8 cellular contexts compared by ENCODE assay signal in genomic region chr3:71925511-71926241, GRCh38.
DNase-seq lines count a peak whose midpoint lies in the region; ATAC-seq and TF ChIP-seq lines count a peak whose summit lies in the region.
"Not testable (repeated sequence)": the region's sequence is repeated elsewhere in the genome, so short reads cannot be mapped to it uniquely, and the experiment has no call there.

No MANE protein-coding gene starts in this region.

- not testable (repeated sequence) for H3K36me3 Mint-ChIP-seq in GM23338 (ENCODE audit: low read depth); activated naive CD4-positive, alpha-beta T cell treated with anti-CD3 and anti-CD28 coated beads, Interleukin-2, amount 50 U/mL, for 72 hours; stimulated activated naive B cell treated with anti-CD40 and anti-IgM and Interleukin-4, amounts not matched to agents 10 μg/mL and 1 μg/mL and 100 μg/mL, for 72 hours

- H3K79me2 ChIP-seq in GM23338 (replicated peaks; ENCODE audit: insufficient read depth) = not testable (repeated sequence)

- TF ChIP-seq CTCF in GM23338 (conservative IDR thresholded peaks at IDR 0.05; ENCODE audit: low read depth in 2 of 2) = not testable (repeated sequence)

- not testable (repeated sequence) for H3K9ac ChIP-seq in HUES64 (ENCODE audit: low read depth, low read length)

- not testable (repeated sequence) for H3K27me3 Mint-ChIP-seq in GM23338 (ENCODE audit: insufficient read depth, low read depth, poor library complexity)
- peaks cover 47 to 68% of the 10 kb centered on the region in 2 donors for H3K27me3 Mint-ChIP-seq in stimulated activated naive B cell treated with anti-CD40 and anti-IgM and Interleukin-4, amounts not matched to agents 10 μg/mL and 1 μg/mL and 100 μg/mL, for 72 hours

- not testable (repeated sequence) for H3F3A ChIP-seq in GM23338 (replicated peaks; ENCODE audit: low read depth)

- ATAC-seq in GM18498 (IDR thresholded peaks at IDR 0.05; ENCODE audit: unreplicated experiment) (peak; percentile 45), GM19043 (IDR thresholded peaks at IDR 0.05; ENCODE audit: low read depth, unreplicated experiment) (peak; percentile 19), HG03066 (IDR thresholded peaks at IDR 0.05; ENCODE audit: low read depth, unreplicated experiment) (peak; percentile 32), esophagus mucosa (peak; percentile 79)
- not testable (repeated sequence) for ATAC-seq in GM23338
- ATAC-seq in activated naive CD4-positive, alpha-beta T cell treated with anti-CD3 and anti-CD28 coated beads, Interleukin-2, amount 50 U/mL, for 72 hours = peak; percentile 33 to 35
- peak; percentile 86 to 92 for ATAC-seq in stimulated activated naive B cell treated with anti-CD40 and anti-IgM and Interleukin-4, amounts not matched to agents 10 μg/mL and 1 μg/mL and 100 μg/mL, for 72 hours (replicated peaks)

- H3K4me2 ChIP-seq in GM23338 = peak overlapping the region; percentile 47

- peak overlapping the region; percentile 29 for H3K4me3 ChIP-seq in GM23338
- H3K4me3 ChIP-seq in HUES64 (ENCODE audit: low read length) = not testable (repeated sequence)

- DNase-seq in GM23338 (ENCODE audit: low spot score); activated naive CD4-positive, alpha-beta T cell treated with anti-CD3 and anti-CD28 coated beads, Interleukin-2, amount 50 U/mL, for 72 hours (ENCODE audit: low spot score in 2 of 2); stimulated activated naive B cell treated with anti-CD40 and anti-IgM and Interleukin-4, amounts not matched to agents 10 μg/mL and 1 μg/mL and 100 μg/mL, for 72 hours: not testable (repeated sequence)

- peaks cover 37% of the 10 kb centered on the region for H3K4me1 ChIP-seq in GM23338 (ENCODE audit: insufficient read depth)
- peaks cover 28% of the 10 kb centered on the region for H3K4me1 ChIP-seq in HUES64 (ENCODE audit: insufficient read depth, low read length)

- H2AFZ ChIP-seq in GM23338 = not testable (repeated sequence)

- H3K4me1 Mint-ChIP-seq in GM23338 = peaks cover 38% of the 10 kb centered on the region
- H3K4me1 Mint-ChIP-seq in stimulated activated naive B cell treated with anti-CD40 and anti-IgM and Interleukin-4, amounts not matched to agents 10 μg/mL and 1 μg/mL and 100 μg/mL, for 72 hours = peaks cover 15 to 20% of the 10 kb centered on the region in 2 donors

- not testable (repeated sequence) for H3K36me3 ChIP-seq in GM23338 (ENCODE audit: insufficient read depth); HUES64 (ENCODE audit: insufficient read depth, low read length)

- not testable (repeated sequence) for H4K20me1 ChIP-seq in GM23338 (replicated peaks; ENCODE audit: insufficient read depth)

- peak overlapping the region; percentile 93 for H3K27ac ChIP-seq in GM23338 (ENCODE audit: low read depth)
- H3K27ac ChIP-seq in HUES64 (ENCODE audit: low read depth, low read length) = peak overlapping the region; percentile 66

- not testable (repeated sequence) for H3K4me3 Mint-ChIP-seq in GM23338; stimulated activated naive B cell treated with anti-CD40 and anti-IgM and Interleukin-4, amounts not matched to agents 10 μg/mL and 1 μg/mL and 100 μg/mL, for 72 hours

- not testable (repeated sequence) for H3K9me3 Mint-ChIP-seq in GM23338; activated naive CD4-positive, alpha-beta T cell treated with anti-CD3 and anti-CD28 coated beads, Interleukin-2, amount 50 U/mL, for 72 hours; stimulated activated naive B cell treated with anti-CD40 and anti-IgM and Interleukin-4, amounts not matched to agents 10 μg/mL and 1 μg/mL and 100 μg/mL, for 72 hours

- H3K27me3 ChIP-seq in GM23338 (ENCODE audit: insufficient read depth); HUES64 (ENCODE audit: insufficient read depth, low read length): not testable (repeated sequence)

- peak overlapping the region; percentile 84 for H3K27ac Mint-ChIP-seq in GM23338
- not testable (repeated sequence) for H3K27ac Mint-ChIP-seq in activated naive CD4-positive, alpha-beta T cell treated with anti-CD3 and anti-CD28 coated beads, Interleukin-2, amount 50 U/mL, for 72 hours; stimulated activated naive B cell treated with anti-CD40 and anti-IgM and Interleukin-4, amounts not matched to agents 10 μg/mL and 1 μg/mL and 100 μg/mL, for 72 hours

- H3K9me2 ChIP-seq in GM23338 (ENCODE audit: insufficient read depth) = peaks cover 15% of the 10 kb centered on the region

- WGBS in HUES64 = 19% methylated on average over 13 of the region's 13 CpGs

- not testable (repeated sequence) for H3K9me3 ChIP-seq in HUES64 (ENCODE audit: insufficient read depth, low read depth, low read length)

TF ChIP-seq in GM23338, 12 proteins besides CTCF, POLR2A, EP300 and RAD21:
- TF ChIP-seq NANOG (IDR thresholded peaks at IDR 0.05; ENCODE audit: borderline replicate concordance) = peak; percentile 63
TF ChIP-seq in GM23338: peak in this region for 1; not testable (repeated sequence) for 11.
